Comparison of ENCODE assay signal across 1 cellular context in genomic region chr19:57769345-57770131, GRCh38.
TF ChIP-seq lines count a peak whose summit lies in the region.

ZNF586 (plus strand) TSS chr19:57769676; CDS start chr19:57769843, 167 bp downstream.

TF ChIP-seq in GM12878, 131 proteins besides CTCF, POLR2A, EP300 and RAD21 (continued from another document and continues in another):
- TF ChIP-seq HSF1 (IDR thresholded peaks at IDR 0.05; ENCODE audit: low read depth, low read length) (no peak), E2F4 (IDR thresholded peaks at IDR 0.05; ENCODE audit: low read depth, low read length) (no peak), GATAD2B (conservative IDR thresholded peaks at IDR 0.05; ENCODE audit: low read depth) (no peak), ZBED1 (IDR thresholded peaks at IDR 0.05; ENCODE audit: borderline replicate concordance) (peak; percentile 79; the same call in 1 of the 2 replicates), EZH2 (IDR thresholded peaks at IDR 0.05; ENCODE audit: borderline replicate concordance, control insufficient read depth, low read depth, low read length) (no peak), TCF3 (IDR thresholded peaks at IDR 0.05; ENCODE audit: borderline replicate concordance, insufficient read depth, low read depth, low read length) (no peak), BMI1 (IDR thresholded peaks at IDR 0.05; ENCODE audit: borderline replicate concordance) (no peak), DPF2 (IDR thresholded peaks at IDR 0.05) (no peak), ZBTB40 (IDR thresholded peaks at IDR 0.05; ENCODE audit: borderline replicate concordance) (peak; percentile 91), MTA2 (IDR thresholded peaks at IDR 0.05; ENCODE audit: low read depth) (no peak), NR2F1 (conservative IDR thresholded peaks at IDR 0.05) (peak; percentile 25), HCFC1 (IDR thresholded peaks at IDR 0.05; ENCODE audit: low read length) (peak; percentile 94), RCOR1 (conservative IDR thresholded peaks at IDR 0.05; ENCODE audit: low read depth, low read length) (no peak), SREBF1 (IDR thresholded peaks at IDR 0.05; ENCODE audit: low read length) (peak; percentile 41; the same call in 1 of the 2 replicates), SRF (IDR thresholded peaks at IDR 0.05; ENCODE audit: low read depth in 2 of 2, low read length in 2 of 2) (no peak), YBX1 (IDR thresholded peaks at IDR 0.05) (no peak), SIX5 (IDR thresholded peaks at IDR 0.05; ENCODE audit: low read depth, low read length, severe bottlenecking) (peak; percentile 92), RELA (IDR thresholded peaks at IDR 0.05; ENCODE audit: borderline replicate concordance, partially characterized antibody) (peak; percentile 30), RB1 (IDR thresholded peaks at IDR 0.05; ENCODE audit: borderline replicate concordance) (no peak), WRNIP1 (IDR thresholded peaks at IDR 0.05; ENCODE audit: borderline replicate concordance, low read depth, low read length) (peak; percentile 93; the same call in 1 of the 2 replicates), JUNB (IDR thresholded peaks at IDR 0.05) (no peak), ATF7 (IDR thresholded peaks at IDR 0.05; ENCODE audit: low read depth) (no peak), NFXL1 (IDR thresholded peaks at IDR 0.05; ENCODE audit: borderline replicate concordance) (no peak), CREB1 (IDR thresholded peaks at IDR 0.05; ENCODE audit: low read depth) (peak; percentile 88), EED (IDR thresholded peaks at IDR 0.05; ENCODE audit: low read depth) (no peak), TCF7 (IDR thresholded peaks at IDR 0.05; ENCODE audit: borderline replicate concordance) (no peak), JUND (IDR thresholded peaks at IDR 0.05; ENCODE audit: low read depth, low read length) (no peak), CHD4 (IDR thresholded peaks at IDR 0.05) (no peak), ESRRA (IDR thresholded peaks at IDR 0.05; ENCODE audit: low read length) (no peak), RELB (IDR thresholded peaks at IDR 0.05; ENCODE audit: low read depth) (no peak), ZNF384 (IDR thresholded peaks at IDR 0.05; ENCODE audit: borderline replicate concordance, low read depth, low read length) (no peak; the same call in 1 of the 2 replicates), YY1 (IDR thresholded peaks at IDR 0.05; ENCODE audit: low read depth, low read length) (peak; percentile 99), SREBF2 (IDR thresholded peaks at IDR 0.05; ENCODE audit: low read length) (no peak), NFYA (IDR thresholded peaks at IDR 0.05; ENCODE audit: borderline replicate concordance, low read depth, low read length) (peak; percentile 5; the same call in 1 of the 2 replicates), E2F8 (IDR thresholded peaks at IDR 0.05; ENCODE audit: low read depth, partially characterized antibody) (no peak), MXI1 (IDR thresholded peaks at IDR 0.05; ENCODE audit: low read depth, low read length) (peak; percentile 45; the same call in 1 of the 2 replicates), RAD51 (IDR thresholded peaks at IDR 0.05) (no peak), GABPA (IDR thresholded peaks at IDR 0.05; ENCODE audit: low read depth) (peak; percentile 90), ZNF24 (IDR thresholded peaks at IDR 0.05) (no peak), POU2F2 (IDR thresholded peaks at IDR 0.05; ENCODE audit: borderline replicate concordance, low read depth, low read length) (peak; percentile 69; the same call in 2 of the 3 replicates), PRDM15 (CRISPR knock-in tag; IDR thresholded peaks at IDR 0.05) (no peak), PAX5 (IDR thresholded peaks at IDR 0.05; ENCODE audit: borderline replicate concordance, low read depth, low read length) (peak; percentile 25; the same call in 1 of the 2 replicates), ZZZ3 (IDR thresholded peaks at IDR 0.05; ENCODE audit: control insufficient read depth, insufficient read length, low read depth) (no peak), CUX1 (IDR thresholded peaks at IDR 0.05; ENCODE audit: insufficient replicate concordance, low read depth, low read length) (no peak), BACH1 (IDR thresholded peaks at IDR 0.05; ENCODE audit: borderline replicate concordance) (peak; percentile 78; the same call in 1 of the 2 replicates), NBN (IDR thresholded peaks at IDR 0.05) (0 out of 2 replicates have a peak, but pooled peaks have one; percentile 38)
